14 cellular contexts compared by ENCODE assay signal in the genomic region with DNA sequence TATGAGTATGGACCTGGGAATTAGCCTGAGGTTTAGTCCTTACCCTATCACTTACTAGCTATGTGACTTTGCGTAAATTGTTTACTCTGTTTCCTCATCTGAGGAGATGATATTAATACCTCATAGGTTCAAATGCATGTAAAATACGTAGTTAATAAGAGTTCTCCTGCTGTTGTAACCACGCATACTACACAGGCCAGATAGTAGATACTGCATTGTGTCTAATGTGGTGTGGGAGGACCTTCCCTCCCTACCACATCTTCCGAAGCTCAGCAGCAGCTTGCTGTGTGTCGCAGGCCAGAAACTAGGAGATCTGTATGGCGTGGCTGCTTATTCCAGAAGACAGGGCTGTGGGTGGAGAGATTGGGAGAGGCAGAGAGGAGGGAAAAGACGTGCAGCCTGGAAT. TPM values are rescaled to one million over a fixed set of nuclear protein-coding genes. Genes with fewer than 3 reads are reported as not detected.
A peak's percentile ranks its signal among the peaks of the same experiment; 100 is the strongest.
DNase-seq lines count a peak whose midpoint lies in the region; ATAC-seq and TF ChIP-seq lines count a peak whose summit lies in the region.
"Had no signal": no experiment of that assay in that cellular context is flagged by ENCODE, and none has a peak within 500 bp of the region (broad histone marks: within the 10 kb centered on the region; RNA-seq: fewer than 3 reads in every experiment).

No MANE protein-coding gene starts in this region.

- CTCF ChIA-PET in HEK293 (lab: Yijun Ruan, JAX): interaction anchor here (1.0 to 1.1 kb wide), 2 partner anchors 19 to 138 kb away, joined by 3 read pairs; no protein-coding TSS in a partner anchor
- CTCF ChIA-PET in MCF 10A (lab: Yijun Ruan, JAX): interaction anchor here (0.9 to 2.0 kb wide), 3 partner anchors 10 to 166 kb away, joined by 3 to 9 read pairs (median 5); no protein-coding TSS in a partner anchor

- ATAC-seq in right cardiac atrium: peak; percentile 39 to 65
- no peak for ATAC-seq in GM21447 (IDR thresholded peaks at IDR 0.05; ENCODE audit: unreplicated experiment)
- ATAC-seq: effector memory CD8-positive, alpha-beta T cell; psoas muscle had no signal

- H3K4me3 Mint-ChIP-seq in MCF 10A (ENCODE audit: unreplicated experiment): no peak overlapping the region

- POLR2A ChIA-PET in HEK293 (lab: Yijun Ruan, JAX) (no interaction called here), MCF 10A (lab: Yijun Ruan, JAX) (interaction anchor here (0.6 to 2.4 kb wide), 7 partner anchors 12 to 87 kb away, joined by 3 to 18 read pairs (median 6); a partner anchor contains a TSS)

- H3K27ac ChIP-seq in HEK293 (ENCODE audit: extremely low read depth, low read depth, low read length): no peak overlapping the region
- no peak overlapping the region for H3K27ac ChIP-seq in right cardiac atrium (ENCODE audit: low read length)
- peak overlapping the region; percentile 51 for H3K27ac ChIP-seq in temporal lobe (ENCODE audit: low read depth, low read length)
- H3K27ac ChIP-seq: psoas muscle, WERI-Rb-1 had no signal

- TF ChIP-seq CTCF in HEK293 (tag by site-specific recombination; IDR thresholded peaks at IDR 0.05): no peak
- no peak for TF ChIP-seq CTCF in MCF 10A (IDR thresholded peaks at IDR 0.05; ENCODE audit: unreplicated experiment)

- no peaks in the 10 kb centered on the region for H3K27me3 ChIP-seq in right cardiac atrium (ENCODE audit: control insufficient read depth, insufficient read depth)

- peaks cover 22% of the 10 kb centered on the region for H3K4me1 Mint-ChIP-seq in MCF 10A (ENCODE audit: insufficient read depth, unreplicated experiment)

- peaks cover 25% of the 10 kb centered on the region for H3K36me3 Mint-ChIP-seq in MCF 10A (ENCODE audit: insufficient read depth, unreplicated experiment)

- peak overlapping the region; percentile 78 for H3K27ac Mint-ChIP-seq in MCF 10A (ENCODE audit: low read depth, unreplicated experiment)

- no TSS peak for BruUV-seq in MCF 10A (replicated peaks; lab: Mats Ljungman, UMichigan)

- intact Hi-C loops in MCF 10A (cut with micrococcal nuclease): no loop called here
- intact Hi-C loops in right cardiac atrium (cut with DNase I): no loop called here

- DNase-seq in MCF 10A (ENCODE audit: unreplicated experiment): no peak
- no peak for DNase-seq in right cardiac atrium
- DNase-seq in DMS79 (lab: John Stamatoyannopoulos, UW): no peak
- no peak for DNase-seq in NCI-H2171 (lab: John Stamatoyannopoulos, UW)
- DNase-seq: COR-L47; effector memory CD8-positive, alpha-beta T cell; mucosa of descending colon; NCI-H446 treated with DMSO at 0.1 percent for 48 hours; psoas muscle; SHP77; WERI-Rb-1 had no signal

- no peaks in the 10 kb centered on the region for H3K9me3 Mint-ChIP-seq in MCF 10A (ENCODE audit: unreplicated experiment)
- H3K9me3 Mint-ChIP-seq: effector memory CD8-positive, alpha-beta T cell had no signal

- H3K4me3 ChIP-seq in HEK293 (ENCODE audit: low read depth, low read length): no peak overlapping the region
- no peak overlapping the region for H3K4me3 ChIP-seq in right cardiac atrium (ENCODE audit: low read length)
- H3K4me3 ChIP-seq: mucosa of descending colon, psoas muscle had no signal

- H3K4me1 ChIP-seq in HEK293 (ENCODE audit: control insufficient read depth, insufficient read depth, low read length) (peaks cover 3% of the 10 kb centered on the region; the same call in 1 of the 2 replicates), right cardiac atrium (ENCODE audit: control insufficient read depth, insufficient read depth, low read length) (no peaks in the 10 kb centered on the region)
- H3K4me1 ChIP-seq: psoas muscle had no signal

- H3K36me3 ChIP-seq in HEK293 (ENCODE audit: control insufficient read depth in 2 of 2, insufficient read depth in 1 of 2, low read length in 2 of 2): peaks cover 0 to 9% of the 10 kb centered on the region in 2 experiments; a peak in 1 of 3 replicates

- WGBS in right cardiac atrium: 73% methylated on average over 7 of the region's 7 CpGs

- H3K9me3 ChIP-seq in HEK293 (ENCODE audit: control insufficient read depth, insufficient read depth, low read depth, low read length): no peaks in the 10 kb centered on the region
- no peaks in the 10 kb centered on the region for H3K9me3 ChIP-seq in right cardiac atrium (ENCODE audit: control insufficient read depth, low read length)
- H3K9me3 ChIP-seq: mucosa of descending colon, psoas muscle had no signal

- H3K27me3 Mint-ChIP-seq in MCF 10A (ENCODE audit: insufficient read depth, unreplicated experiment): no peaks in the 10 kb centered on the region
- H3K27me3 Mint-ChIP-seq: effector memory CD8-positive, alpha-beta T cell had no signal

TF ChIP-seq in HEK293, 187 proteins besides CTCF, POLR2A, EP300 and RAD21:
- no peak for TF ChIP-seq SALL2 (tag by site-specific recombination; IDR thresholded peaks at IDR 0.05; ENCODE audit: borderline replicate concordance)
- 0 out of 2 replicates have a peak, but pooled peaks have one; percentile 42 for TF ChIP-seq ZNF600 (tag by site-specific recombination; IDR thresholded peaks at IDR 0.05)
TF ChIP-seq in HEK293: peak in this region for 1.

RNA-seq across cellular contexts. Expression of a gene that starts 23.0 kb away (rescaled TPM):
- total RNA-seq in MCF 10A (2022) (41.2 and 47.4 TPM in 2 replicates), right cardiac atrium (10 to 100 TPM; 13.6 to 18.1 (median 16.2) TPM), temporal lobe (16.5 TPM)
- polyA plus RNA-seq in right cardiac atrium: 19.8 TPM

RNA-seq across cellular contexts. Expression of a gene that starts 57.5 kb away (rescaled TPM):
- total RNA-seq in MCF 10A (2022) (0.54 and 0.79 TPM in 2 replicates), right cardiac atrium (under 1 TPM in 2 of 4 donors, not detected in 2; 0.17 to 0.34 TPM), temporal lobe (1.7 TPM)
- 0.48 TPM for polyA plus RNA-seq in right cardiac atrium
- total RNA-seq: psoas muscle had no signal
